In the genomic region with DNA sequence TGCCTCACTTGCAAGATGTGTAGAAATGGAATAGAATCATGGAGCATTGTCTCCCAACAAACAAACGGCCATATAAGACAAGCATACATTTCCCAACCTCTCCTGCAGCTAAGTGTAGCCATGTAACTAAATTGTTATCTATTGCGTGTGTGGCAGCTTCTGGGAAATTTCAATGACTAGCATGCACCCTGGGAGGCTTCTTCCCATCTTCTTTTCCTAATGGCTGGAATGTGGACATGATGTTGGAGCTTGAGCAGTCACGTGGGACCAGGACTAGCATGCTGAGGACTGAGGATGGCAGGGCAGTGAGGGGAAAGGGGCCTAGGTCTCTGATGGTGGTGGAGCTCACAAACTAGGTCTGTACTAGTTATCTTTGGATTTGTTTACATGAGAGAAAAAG, we compare ENCODE assay signal across 15 cellular contexts. TPM values are rescaled to one million over a fixed set of nuclear protein-coding genes. Genes with fewer than 3 reads are reported as not detected.
DNase-seq lines count a peak whose midpoint lies in the region; ATAC-seq and TF ChIP-seq lines count a peak whose summit lies in the region.
"Had no signal": no experiment of that assay in that cellular context is flagged by ENCODE, and none has a peak within 500 bp of the region (broad histone marks: within the 10 kb centered on the region; RNA-seq: fewer than 3 reads in every experiment).

No MANE protein-coding gene starts in this region.

- 70 to 76% (median 74%) methylated on average over 3 of the region's 3 CpGs for WGBS in psoas muscle, 3 donors

- H3K36me3 ChIP-seq in psoas muscle (ENCODE audit: insufficient read depth in 1 of 2, low read depth in 1 of 2) (no peaks in the 10 kb centered on the region), uterus (no peaks in the 10 kb centered on the region)
- H3K36me3 ChIP-seq: neutrophil had no signal

- ATAC-seq in psoas muscle (no peak), HG03025 (IDR thresholded peaks at IDR 0.05; ENCODE audit: low FRiP score, unreplicated experiment) (no peak)
- ATAC-seq: stimulated activated naive B cell treated with anti-CD40 and anti-IgM and Interleukin-4, amounts not matched to agents 10 μg/mL and 1 μg/mL and 100 μg/mL, for 72 hours had no signal

- TF ChIP-seq CTCF in fibroblast of villous mesenchyme (IDR thresholded peaks at IDR 0.05; ENCODE audit: insufficient read depth, low read depth, low read length) (no peak), psoas muscle (IDR thresholded peaks at IDR 0.05) (no peak), uterus (IDR thresholded peaks at IDR 0.05) (no peak)

- H3K27me3 ChIP-seq in psoas muscle (ENCODE audit: insufficient read depth in 3 of 3, low read length in 2 of 3) (no peaks in the 10 kb centered on the region), uterus (no peaks in the 10 kb centered on the region)

- intact Hi-C loops in psoas muscle (cut with DNase I): no loop called here
- intact Hi-C loops in uterus (cut with DNase I; ENCODE audit: low total_unique reads): no loop called here

- no peak for TF ChIP-seq POLR2A in uterus (IDR thresholded peaks at IDR 0.05)

- H3K4me3 ChIP-seq in fibroblast of villous mesenchyme (ENCODE audit: low read depth, low read length): no peak overlapping the region
- H3K4me3 ChIP-seq in psoas muscle: no peak overlapping the region
- H3K4me3 ChIP-seq in uterus: no peak overlapping the region

- H3K4me1 ChIP-seq in psoas muscle (peaks cover 43% of the 10 kb centered on the region), uterus (peaks cover 7 to 18% of the 10 kb centered on the region in 2 donors)

- H3K9me3 ChIP-seq in psoas muscle (no peaks in the 10 kb centered on the region), uterus (no peaks in the 10 kb centered on the region)
- H3K9me3 ChIP-seq: neutrophil had no signal

- DNase-seq in amniotic epithelial cell (ENCODE audit: low read depth) (peak; percentile 85), fibroblast of villous mesenchyme (ENCODE audit: low read depth) (peak; percentile 87), psoas muscle (no peak), uterus (no peak), NCI-H510A (lab: John Stamatoyannopoulos, UW) (no peak), superior temporal gyrus (ENCODE audit: extremely low spot score) (no peak)
- DNase-seq: activated CD4-positive, CD25-positive, alpha-beta regulatory T cell treated with anti-CD3 and anti-CD28 coated beads, Interleukin-2, amount 50 U/mL, for 72 hours; activated gamma-delta T cell treated with Interleukin-2 at 50 U/mL for 16 hours; cortex of kidney; DMS53; SHP77; small intestine; stimulated activated naive B cell treated with anti-CD40 and anti-IgM and Interleukin-4, amounts not matched to agents 10 μg/mL and 1 μg/mL and 100 μg/mL, for 72 hours had no signal

- H3K27ac ChIP-seq in psoas muscle (peak overlapping the region; percentile 86), uterus (peak overlapping the region; percentile 86 to 89)
- H3K27ac ChIP-seq: neutrophil had no signal

RNA-seq across cellular contexts. Expression of a gene that starts 21.7 kb away (rescaled TPM):
- total RNA-seq in fibroblast of villous mesenchyme (64.8 and 76.0 TPM in 2 replicates), psoas muscle (10 to 100 TPM; 71.3 to 91.8 (median 80.0) TPM), uterus (100 to 1,000 TPM in 2 of 4 donors, 10 to 100 TPM in 2; 66.2 to 212 (median 90.9) TPM)
- polyA plus RNA-seq in psoas muscle: 10 to 100 TPM; 13.9 to 64.7 (median 44.5) TPM

RNA-seq across cellular contexts. Expression of a gene that starts 49.7 kb away (rescaled TPM):
- 2.9 and 4.3 TPM in 2 replicates for total RNA-seq in fibroblast of villous mesenchyme
- total RNA-seq in psoas muscle: 1 to 10 TPM; 1.9 to 7.5 (median 4.7) TPM
- 1 to 10 TPM in 2 of 3 donors, under 1 TPM in 1; 0.94 to 4.6 (median 1.8) TPM for polyA plus RNA-seq in psoas muscle
- 10 to 100 TPM in 1 of 4 donors, 1 to 10 TPM in 2, not detected in 1; 4.4 to 21.8 (median 5.1) TPM for total RNA-seq in uterus

Comparison
In these comparisons a context has a peak if more than half of its experiments do, and no peak if none do; other contexts are left out.
1. DNase-seq: peak in amniotic epithelial cell (single experiment) and fibroblast of villous mesenchyme (single experiment); none in psoas muscle (0 of 2), uterus (0 of 2), NCI-H510A (single experiment) and superior temporal gyrus (single experiment).